30 cellular contexts compared by ENCODE assay signal in genomic region chr7:4763794-4764185, GRCh38.
"Had no signal": no experiment of that assay in that cellular context is flagged by ENCODE, and none has a peak within 500 bp of the region (broad histone marks: within the 10 kb centered on the region; RNA-seq: fewer than 3 reads in every experiment).

No MANE protein-coding gene starts in this region.

- H3K27ac ChIP-seq: adrenal gland, SJCRH30, VCaP had no signal

- H3K27ac Mint-ChIP-seq: activated CD4-positive, alpha-beta memory T cell treated with anti-CD3 and anti-CD28 coated beads, Interleukin-2, amount 10 ng/mL, durations not matched to agents 7 days and 5 days; activated naive CD4-positive, alpha-beta T cell treated with anti-CD3 and anti-CD28 coated beads, Interleukin-2, amount 10 ng/mL, durations not matched to agents 7 days and 5 days; activated naive CD8-positive, alpha-beta T cell treated with anti-CD3 and anti-CD28 coated beads, Interleukin-2, amount 10 ng/mL, durations not matched to agents 7 days and 5 days; activated T-helper 17 cell treated with anti-CD3 and anti-CD28 coated beads, Interleukin-2, amount 50 U/mL, for 72 hours had no signal

- H3K9me3 ChIP-seq: adrenal gland, breast epithelium, SJCRH30, SK-N-SH had no signal

- H3K27me3 Mint-ChIP-seq: activated CD4-positive, alpha-beta memory T cell treated with anti-CD3 and anti-CD28 coated beads, Interleukin-2, amount 10 ng/mL, durations not matched to agents 7 days and 5 days; activated naive CD4-positive, alpha-beta T cell treated with anti-CD3 and anti-CD28 coated beads, Interleukin-2, amount 10 ng/mL, durations not matched to agents 7 days and 5 days; activated naive CD8-positive, alpha-beta T cell treated with anti-CD3 and anti-CD28 coated beads, Interleukin-2, amount 10 ng/mL, durations not matched to agents 7 days and 5 days; activated T-helper 17 cell treated with anti-CD3 and anti-CD28 coated beads, Interleukin-2, amount 50 U/mL, for 72 hours had no signal

- H3K27me3 ChIP-seq: adrenal gland, breast epithelium, SJCRH30 had no signal

- ATAC-seq: activated T-helper 17 cell treated with anti-CD3 and anti-CD28 coated beads, Interleukin-2, amount 50 U/mL, for 72 hours; Panc1; Right ventricle myocardium inferior had no signal

- H3K4me1 Mint-ChIP-seq: activated CD4-positive, alpha-beta memory T cell treated with anti-CD3 and anti-CD28 coated beads, Interleukin-2, amount 10 ng/mL, durations not matched to agents 7 days and 5 days; activated naive CD4-positive, alpha-beta T cell treated with anti-CD3 and anti-CD28 coated beads, Interleukin-2, amount 10 ng/mL, durations not matched to agents 7 days and 5 days; activated naive CD8-positive, alpha-beta T cell treated with anti-CD3 and anti-CD28 coated beads, Interleukin-2, amount 10 ng/mL, durations not matched to agents 7 days and 5 days; activated T-helper 17 cell treated with anti-CD3 and anti-CD28 coated beads, Interleukin-2, amount 50 U/mL, for 72 hours had no signal

- H3K4me3 Mint-ChIP-seq: activated CD4-positive, alpha-beta memory T cell treated with anti-CD3 and anti-CD28 coated beads, Interleukin-2, amount 10 ng/mL, durations not matched to agents 7 days and 5 days; activated naive CD4-positive, alpha-beta T cell treated with anti-CD3 and anti-CD28 coated beads, Interleukin-2, amount 10 ng/mL, durations not matched to agents 7 days and 5 days; activated naive CD8-positive, alpha-beta T cell treated with anti-CD3 and anti-CD28 coated beads, Interleukin-2, amount 10 ng/mL, durations not matched to agents 7 days and 5 days; activated T-helper 17 cell treated with anti-CD3 and anti-CD28 coated beads, Interleukin-2, amount 50 U/mL, for 72 hours had no signal

- H3K9ac ChIP-seq: SK-N-SH had no signal

- H3K4me3 ChIP-seq: adrenal gland, breast epithelium, SJCRH30 had no signal

- H3K4me1 ChIP-seq: breast epithelium had no signal

- H3K4me2 ChIP-seq: SK-N-SH had no signal

- DNase-seq: activated CD4-positive, alpha-beta memory T cell treated with anti-CD3 and anti-CD28 coated beads, Interleukin-2, amount 10 ng/mL, durations not matched to agents 7 days and 5 days; activated CD4-positive, alpha-beta T cell treated with anti-CD3 and anti-CD28 coated beads, Interleukin-2, amount 50 U/mL, for 1 hour; activated CD4-positive, CD25-positive, alpha-beta regulatory T cell; activated gamma-delta T cell; activated naive CD4-positive, alpha-beta T cell treated with anti-CD3 and anti-CD28 coated beads, Interleukin-2, amount 10 ng/mL, durations not matched to agents 7 days and 5 days; activated naive CD8-positive, alpha-beta T cell treated with anti-CD3 and anti-CD28 coated beads, Interleukin-2, amount 10 ng/mL, durations not matched to agents 7 days and 5 days; activated T-cell treated with anti-CD3 and anti-CD28 coated beads for 4 hours; activated T-cell treated with anti-CD3 and anti-CD28 coated beads, Interleukin-2, amount 50 U/mL, for 48 hours; adrenal gland; anterior cingulate cortex; central memory CD4-positive, alpha-beta T cell; Karpas-422; MM.1S; NCI-H1105 treated with DMSO at 0.1 percent for 48 hours; NCI-H1436 treated with DMSO at 0.1 percent for 48 hours; NCI-H187; NCI-H2081; NCI-H510A treated with DMSO at 0.1 percent for 48 hours; NCI-H69; NK-92 treated with Interleukin-12 subunit alpha and Interleukin-12 subunit beta, amount 100 ng/mL, for 24 hours; OCI-M1; RPMI8226; SJCRH30; SK-N-SH; T-helper 1 cell had no signal

- H3K9me3 Mint-ChIP-seq: activated CD4-positive, alpha-beta memory T cell treated with anti-CD3 and anti-CD28 coated beads, Interleukin-2, amount 10 ng/mL, durations not matched to agents 7 days and 5 days; activated naive CD4-positive, alpha-beta T cell treated with anti-CD3 and anti-CD28 coated beads, Interleukin-2, amount 10 ng/mL, durations not matched to agents 7 days and 5 days; activated naive CD8-positive, alpha-beta T cell treated with anti-CD3 and anti-CD28 coated beads, Interleukin-2, amount 10 ng/mL, durations not matched to agents 7 days and 5 days; activated T-helper 17 cell treated with anti-CD3 and anti-CD28 coated beads, Interleukin-2, amount 50 U/mL, for 72 hours had no signal
